Comparison of ENCODE assay signal across 1 cellular context in the genomic region with DNA sequence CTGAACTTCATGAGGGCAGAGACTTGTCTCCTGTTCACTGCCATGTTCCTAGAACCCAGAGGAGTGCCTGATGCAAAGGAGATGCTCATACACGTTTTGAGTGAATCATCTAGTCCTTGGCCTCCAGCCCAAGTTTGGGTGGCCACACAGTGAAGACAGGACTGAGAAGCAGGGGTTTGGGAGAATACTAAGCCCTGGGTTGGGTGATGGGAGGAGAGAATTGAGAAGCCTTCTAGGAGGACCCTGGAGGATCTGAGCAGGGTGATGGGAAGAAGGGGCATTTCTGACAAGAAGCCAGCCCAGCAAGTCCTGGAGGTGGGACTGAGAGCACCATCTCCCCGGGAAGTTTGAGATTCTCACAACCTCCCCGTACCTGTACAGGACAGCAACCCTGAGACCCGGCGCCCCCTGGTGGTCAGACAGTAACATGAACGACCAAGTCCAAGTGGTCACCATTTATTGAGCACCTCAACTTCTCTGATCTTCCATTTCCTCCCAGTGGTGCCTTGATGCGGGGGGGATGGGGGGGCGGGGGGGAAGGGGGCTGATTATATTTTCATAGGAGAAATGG.
TF ChIP-seq lines count a peak whose summit lies in the region.

No MANE protein-coding gene starts in this region.

TF ChIP-seq in H1, 55 proteins besides CTCF, POLR2A, EP300 and RAD21:
- TF ChIP-seq, protein P1, sequence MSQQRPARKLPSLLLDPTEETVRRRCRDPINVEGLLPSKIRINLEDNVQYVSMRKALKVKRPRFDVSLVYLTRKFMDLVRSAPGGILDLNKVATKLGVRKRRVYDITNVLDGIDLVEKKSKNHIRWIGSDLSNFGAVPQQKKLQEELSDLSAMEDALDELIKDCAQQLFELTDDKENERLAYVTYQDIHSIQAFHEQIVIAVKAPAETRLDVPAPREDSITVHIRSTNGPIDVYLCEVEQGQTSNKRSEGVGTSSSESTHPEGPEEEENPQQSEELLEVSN (IDR thresholded peaks at IDR 0.05): no peak
- TF ChIP-seq HDAC6 (IDR thresholded peaks at IDR 0.05; ENCODE audit: low read depth, low read length) (no peak), TBP (IDR thresholded peaks at IDR 0.05; ENCODE audit: low read depth, low read length) (no peak), SRF (IDR thresholded peaks at IDR 0.05; ENCODE audit: low read depth, low read length) (no peak), KDM1A (IDR thresholded peaks at IDR 0.05; ENCODE audit: borderline replicate concordance, low read length) (no peak), POU5F1 (IDR thresholded peaks at IDR 0.05; ENCODE audit: low read depth, low read length) (no peak), EGR1 (IDR thresholded peaks at IDR 0.05; ENCODE audit: borderline replicate concordance, low read depth, low read length) (no peak), CBX8 (IDR thresholded peaks at IDR 0.05; ENCODE audit: borderline replicate concordance, low read depth, low read length) (no peak)
